ENCODE assay signal across 8 cellular contexts in genomic region chr1:153796786-153797659, GRCh38. TPM values are rescaled to one million over a fixed set of nuclear protein-coding genes. Genes with fewer than 3 reads are reported as not detected.
DNase-seq lines count a peak whose midpoint lies in the region; ATAC-seq and TF ChIP-seq lines count a peak whose summit lies in the region.

No MANE protein-coding gene starts in this region.

- no peaks in the 10 kb centered on the region for H3K27me3 Mint-ChIP-seq in T-helper 1 cell treated with Interleukin-12 subunit alpha and Interleukin-12 subunit beta and Interleukin-4 antibody, amounts not matched to agents 30 μg/mL and 1 μg/mL, for 36 hours (ENCODE audit: low read depth)
- no peaks in the 10 kb centered on the region for H3K27me3 Mint-ChIP-seq in activated naive CD8-positive, alpha-beta T cell treated with anti-CD3 and anti-CD28 coated beads, Interleukin-2, amount 50 U/mL, for 24 hours

- H4K20me1 ChIP-seq in BLaER1 treated with 17β-estradiol and CSF1 and Interleukin-3, amounts not matched to agents 10 nM and 100 nM = no peaks in the 10 kb centered on the region; a peak in 1 of 22 replicates

- no peak overlapping the region for H3K4me3 Mint-ChIP-seq in T-helper 1 cell treated with Interleukin-12 subunit alpha and Interleukin-12 subunit beta and Interleukin-4 antibody, amounts not matched to agents 30 μg/mL and 1 μg/mL, for 36 hours
- H3K4me3 Mint-ChIP-seq in activated naive CD8-positive, alpha-beta T cell treated with anti-CD3 and anti-CD28 coated beads, Interleukin-2, amount 50 U/mL, for 24 hours = no peak overlapping the region

- peak overlapping the region; percentile 49 for H3K27ac Mint-ChIP-seq in T-helper 1 cell treated with Interleukin-12 subunit alpha and Interleukin-12 subunit beta and Interleukin-4 antibody, amounts not matched to agents 30 μg/mL and 1 μg/mL, for 36 hours
- H3K27ac Mint-ChIP-seq in activated naive CD8-positive, alpha-beta T cell treated with anti-CD3 and anti-CD28 coated beads, Interleukin-2, amount 50 U/mL, for 24 hours = no peak overlapping the region

- peak overlapping the region in 7 of 11 experiments; percentile 4 to 84 (median 52); a peak in 7 of 22 replicates for H3K4me2 ChIP-seq in BLaER1 treated with 17β-estradiol and CSF1 and Interleukin-3, amounts not matched to agents 10 nM and 100 nM

- ATAC-seq in GM19452 (IDR thresholded peaks at IDR 0.05; ENCODE audit: unreplicated experiment) = peak; percentile 68
- ATAC-seq in activated naive CD8-positive, alpha-beta T cell treated with anti-CD3 and anti-CD28 coated beads, Interleukin-2, amount 50 U/mL, for 24 hours = peak; percentile 56
- ATAC-seq in gastrocnemius medialis = peak; percentile 89 to 91
- no peak for ATAC-seq in GM18861 (IDR thresholded peaks at IDR 0.05; ENCODE audit: unreplicated experiment)

- in situ Hi-C loops in gastrocnemius medialis (cut with MboI; ENCODE audit: low sequenced_read_pairs in 4 of 4) = loop anchor here (5.0 to 10.0 kb wide), 3 partner anchors 148 to 190 kb away; partner anchors contain the start of genes RAB13 (in 3 of the 4) and DENND4B (in 1 of the 4)

- peaks cover 11% of the 10 kb centered on the region for H3K4me1 Mint-ChIP-seq in T-helper 1 cell treated with Interleukin-12 subunit alpha and Interleukin-12 subunit beta and Interleukin-4 antibody, amounts not matched to agents 30 μg/mL and 1 μg/mL, for 36 hours (ENCODE audit: low read depth)
- H3K4me1 Mint-ChIP-seq in activated naive CD8-positive, alpha-beta T cell treated with anti-CD3 and anti-CD28 coated beads, Interleukin-2, amount 50 U/mL, for 24 hours = peaks cover 13% of the 10 kb centered on the region

- DNase-seq in NCI-H1048 (lab: John Stamatoyannopoulos, UW) (peak; percentile 73), left ventricle myocardium inferior (peak; percentile 67), gastrocnemius medialis (peak; percentile 62 to 81)
- peak; percentile 84 for DNase-seq in activated naive CD8-positive, alpha-beta T cell treated with anti-CD3 and anti-CD28 coated beads, Interleukin-2, amount 50 U/mL, for 24 hours

- H3K27ac ChIP-seq in BLaER1 treated with 17β-estradiol and CSF1 and Interleukin-3, amounts not matched to agents 10 nM and 100 nM = peak overlapping the region in 7 of 11 experiments; percentile 33 to 99 (median 67); a peak in 12 of 22 replicates
- no peak overlapping the region for H3K27ac ChIP-seq in left ventricle myocardium inferior (replicated peaks)
- H3K27ac ChIP-seq in gastrocnemius medialis = no peak overlapping the region

- H3K4me3 ChIP-seq in BLaER1 treated with 17β-estradiol and CSF1 and Interleukin-3, amounts not matched to agents 10 nM and 100 nM = no peak overlapping the region
- no peak overlapping the region for H3K4me3 ChIP-seq in left ventricle myocardium inferior
- H3K4me3 ChIP-seq in gastrocnemius medialis = no peak overlapping the region

- H3K27me3 ChIP-seq in BLaER1 treated with 17β-estradiol and CSF1 and Interleukin-3, amounts not matched to agents 10 nM and 100 nM = no peaks in the 10 kb centered on the region
- H3K27me3 ChIP-seq in left ventricle myocardium inferior (ENCODE audit: low read depth) = no peaks in the 10 kb centered on the region
- no peaks in the 10 kb centered on the region for H3K27me3 ChIP-seq in gastrocnemius medialis

- no peaks in the 10 kb centered on the region for H3K9me3 ChIP-seq in BLaER1 treated with 17β-estradiol and CSF1 and Interleukin-3, amounts not matched to agents 10 nM and 100 nM (replicated peaks in 1 of 11)
- H3K9me3 ChIP-seq in left ventricle myocardium inferior (replicated peaks) (no peaks in the 10 kb centered on the region), gastrocnemius medialis (no peaks in the 10 kb centered on the region)

- TF ChIP-seq POLR2A in gastrocnemius medialis (IDR thresholded peaks at IDR 0.05) = no peak

- H3K9me3 Mint-ChIP-seq in T-helper 1 cell treated with Interleukin-12 subunit alpha and Interleukin-12 subunit beta and Interleukin-4 antibody, amounts not matched to agents 30 μg/mL and 1 μg/mL, for 36 hours = no peaks in the 10 kb centered on the region
- H3K9me3 Mint-ChIP-seq in activated naive CD8-positive, alpha-beta T cell treated with anti-CD3 and anti-CD28 coated beads, Interleukin-2, amount 50 U/mL, for 24 hours = no peaks in the 10 kb centered on the region

- peaks cover 0 to 26% (median 6%) of the 10 kb centered on the region in 11 experiments; a peak in 9 of 22 replicates for H3K36me3 ChIP-seq in BLaER1 treated with 17β-estradiol and CSF1 and Interleukin-3, amounts not matched to agents 10 nM and 100 nM
- H3K36me3 ChIP-seq in left ventricle myocardium inferior = no peaks in the 10 kb centered on the region
- no peaks in the 10 kb centered on the region for H3K36me3 ChIP-seq in gastrocnemius medialis

- peak overlapping the region in 2 of 11 experiments; percentile 9 to 13; a peak in 1 of 22 replicates for H3K9ac ChIP-seq in BLaER1 treated with 17β-estradiol and CSF1 and Interleukin-3, amounts not matched to agents 10 nM and 100 nM

- intact Hi-C loops in left ventricle myocardium inferior (cut with micrococcal nuclease) (loop anchor here (10.0 kb wide), 1 partner anchor 188 kb away; the partner anchor contains the start of gene RAB13), gastrocnemius medialis (cut with DNase I; ENCODE audit: low total_unique reads) (loop anchor here (1.0 to 5.0 kb wide), 4 partner anchors 125 to 475 kb away; partner anchors contain the start of genes DENND4B, GATAD2B, HAX1 and RAB13)

- H3K4me1 ChIP-seq in BLaER1 treated with 17β-estradiol and CSF1 and Interleukin-3, amounts not matched to agents 10 nM and 100 nM = peaks cover 49 to 82% (median 73%) of the 10 kb centered on the region in 10 experiments
- H3K4me1 ChIP-seq in left ventricle myocardium inferior (no peaks in the 10 kb centered on the region), gastrocnemius medialis (no peaks in the 10 kb centered on the region)

- TF ChIP-seq CTCF in left ventricle myocardium inferior (IDR thresholded peaks at IDR 0.05; ENCODE audit: borderline replicate concordance) (peak; percentile 97), gastrocnemius medialis (IDR thresholded peaks at IDR 0.05 in 4 of 5, conservative IDR thresholded peaks at IDR 0.05 in 1 of 5) (peak; percentile 86 to 98 (median 94))

- H3K36me3 Mint-ChIP-seq in T-helper 1 cell treated with Interleukin-12 subunit alpha and Interleukin-12 subunit beta and Interleukin-4 antibody, amounts not matched to agents 30 μg/mL and 1 μg/mL, for 36 hours (ENCODE audit: low read depth) = no peaks in the 10 kb centered on the region
- H3K36me3 Mint-ChIP-seq in activated naive CD8-positive, alpha-beta T cell treated with anti-CD3 and anti-CD28 coated beads, Interleukin-2, amount 50 U/mL, for 24 hours (ENCODE audit: low read depth) = no peaks in the 10 kb centered on the region

RNA-seq across cellular contexts. Expression of gene SLC27A3, which starts 21.8 kb away (rescaled TPM):
- total RNA-seq in left ventricle myocardium inferior (10.5 TPM), gastrocnemius medialis (1 to 10 TPM; 2.3 to 7.9 (median 3.7) TPM)

Comparison
In these comparisons a context has a peak if more than half of its experiments do, and no peak if none do; other contexts are left out.
1. H3K27ac ChIP-seq: peak in BLaER1 treated with 17β-estradiol and CSF1 and Interleukin-3, amounts not matched to agents 10 nM and 100 nM (7 of 11); none in left ventricle myocardium inferior (single experiment) and gastrocnemius medialis (0 of 4).
2. Peak in every context shown above with its lines, with median percentiles within 50 percentile points of each other: DNase-seq.